Comparison of ENCODE assay signal across 32 cellular contexts in genomic region chr17:6998855-6999508, GRCh38. TPM values are rescaled to one million over a fixed set of nuclear protein-coding genes. Genes with fewer than 3 reads are reported as not detected.
"Had no signal": no experiment of that assay in that cellular context is flagged by ENCODE, and none has a peak within 500 bp of the region (broad histone marks: within the 10 kb centered on the region; RNA-seq: fewer than 3 reads in every experiment).

No MANE protein-coding gene starts in this region.

- H3K9me3 Mint-ChIP-seq: effector memory CD8-positive, alpha-beta T cell; memory B cell; natural killer cell treated with Interleukin-12 subunit alpha and Interleukin-12 subunit beta and Interleukin-15 and Interleukin-18, amount 100 ng/mL, for 72 hours; neural crest cell; stimulated activated memory B cell treated with anti-CD40 and anti-IgM and Interleukin-4, amounts not matched to agents 10 μg/mL and 1 μg/mL and 100 μg/mL, for 72 hours; stimulated activated naive CD8-positive, alpha-beta T cell treated with anti-CD3 and anti-CD28 coated beads, Interleukin-15, Interleukin-2, amounts not matched to agents 100 ng/mL and 50 ng/mL, for 24 hours had no signal

- H3K27ac ChIP-seq: coronary artery, gastrocnemius medialis, heart left ventricle, hepatocyte, neutrophil, pancreas, right atrium auricular region, suprapubic skin, transverse colon, upper lobe of right lung, uterus had no signal

- H3K4me1 ChIP-seq: gastrocnemius medialis, pancreas had no signal

- H2AFZ ChIP-seq: hepatocyte had no signal

- H3K27ac Mint-ChIP-seq: progenitor cell of endocrine pancreas; stimulated activated memory B cell treated with anti-CD40 and anti-IgM and Interleukin-4, amounts not matched to agents 10 μg/mL and 1 μg/mL and 100 μg/mL, for 72 hours had no signal

- ATAC-seq: effector memory CD8-positive, alpha-beta T cell; esophagus mucosa; gastrocnemius medialis; heart left ventricle; left lobe of liver; natural killer cell treated with Interleukin-12 subunit alpha and Interleukin-12 subunit beta and Interleukin-15 and Interleukin-18, amount 100 ng/mL, for 72 hours; pancreas; sciatic nerve; stimulated activated memory B cell treated with anti-CD40 and anti-IgM and Interleukin-4, amounts not matched to agents 10 μg/mL and 1 μg/mL and 100 μg/mL, for 72 hours; upper lobe of right lung had no signal

- H3K9me3 ChIP-seq: gastrocnemius medialis, heart left ventricle, neutrophil, pancreas, right atrium auricular region, suprapubic skin, transverse colon, upper lobe of right lung, uterus had no signal

- H3K27me3 ChIP-seq: hepatocyte, neutrophil, pancreas, right atrium auricular region, suprapubic skin, transverse colon, upper lobe of right lung, uterus had no signal

- H3K36me3 ChIP-seq: uterus had no signal

- DNase-seq: effector memory CD8-positive, alpha-beta T cell; foreskin fibroblast; gastrocnemius medialis; heart left ventricle; kidney; pancreas; stimulated activated CD4-positive, alpha-beta T cell treated with anti-CD3 and anti-CD28 coated beads, Interleukin-12 subunit alpha, Interleukin-12 subunit beta, amount 100 ng/mL, for 4 hours; stimulated activated CD4-positive, alpha-beta T cell treated with anti-CD3 and anti-CD28 coated beads, Interleukin-1b, Interleukin-23, amount 100 ng/mL, for 48 hours; stimulated activated CD4-positive, alpha-beta T cell treated with anti-CD3 and anti-CD28 coated beads, Interleukin-4, amount 100 ng/mL, for 1 hour; transverse colon; upper lobe of right lung; uterus had no signal

- H3K4me3 Mint-ChIP-seq: effector memory CD8-positive, alpha-beta T cell; memory B cell; natural killer cell treated with Interleukin-12 subunit alpha and Interleukin-12 subunit beta and Interleukin-15 and Interleukin-18, amount 100 ng/mL, for 72 hours; neural crest cell; stimulated activated memory B cell treated with anti-CD40 and anti-IgM and Interleukin-4, amounts not matched to agents 10 μg/mL and 1 μg/mL and 100 μg/mL, for 72 hours; stimulated activated naive CD8-positive, alpha-beta T cell treated with anti-CD3 and anti-CD28 coated beads, Interleukin-15, Interleukin-2, amounts not matched to agents 100 ng/mL and 50 ng/mL, for 24 hours had no signal

- H3K4me2 ChIP-seq: hepatocyte, smooth muscle cell had no signal

- FAIRE-seq: endometrium, kidney, pancreas had no signal

- H3K4me3 ChIP-seq: coronary artery, gastrocnemius medialis, heart left ventricle, hepatocyte, lung, pancreas, right atrium auricular region, smooth muscle cell, suprapubic skin, transverse colon, upper lobe of right lung, uterus had no signal

RNA-seq across cellular contexts. Expression of gene ALOX12, which starts 3.1 kb away (rescaled TPM):
- total RNA-seq: dermis microvascular lymphatic vessel endothelial cell; gastrocnemius medialis; glomerular endothelial cell; hepatocyte; kidney; left lobe of liver; natural killer cell treated with Interleukin-12 subunit alpha and Interleukin-12 subunit beta and Interleukin-15 and Interleukin-18, amount 100 ng/mL, for 72 hours; pancreas; progenitor cell of endocrine pancreas; sciatic nerve; smooth muscle cell; transverse colon had no signal
- polyA plus RNA-seq: heart left ventricle, pancreas had no signal

RNA-seq across cellular contexts. Expression of gene BCL6B, which starts 23.9 kb away (rescaled TPM):
- total RNA-seq: mononuclear cell, progenitor cell of endocrine pancreas, smooth muscle cell had no signal
- polyA plus RNA-seq: smooth muscle cell had no signal

RNA-seq across cellular contexts. Expression of gene SLC16A11, which starts 44.9 kb away (rescaled TPM):
- total RNA-seq: neural crest cell had no signal
